25 cellular contexts compared by ENCODE assay signal in genomic region chr19:5921777-5922176, GRCh38. TPM values are rescaled to one million over a fixed set of nuclear protein-coding genes. Genes with fewer than 3 reads are reported as not detected.
"Had no signal": no experiment of that assay in that cellular context is flagged by ENCODE, and none has a peak within 500 bp of the region (broad histone marks: within the 10 kb centered on the region; RNA-seq: fewer than 3 reads in every experiment).

No MANE protein-coding gene starts in this region.

- H3K27ac ChIP-seq: coronary artery, esophagus squamous epithelium, gastrocnemius medialis, SJSA1, thoracic aorta, upper lobe of left lung had no signal

- H3K27me3 ChIP-seq: esophagus squamous epithelium, gastrocnemius medialis, SJSA1, upper lobe of left lung had no signal

- H3K27me3 Mint-ChIP-seq: activated CD4-positive, alpha-beta memory T cell treated with anti-CD3 and anti-CD28 coated beads, Interleukin-2, amount 10 ng/mL, durations not matched to agents 7 days and 5 days; activated T-helper 17 cell treated with anti-CD3 and anti-CD28 coated beads, Interleukin-2, amount 50 U/mL, for 72 hours had no signal

- H3K9me3 ChIP-seq: esophagus squamous epithelium, gastrocnemius medialis, SJSA1, thoracic aorta, upper lobe of left lung had no signal

- H3K9me3 Mint-ChIP-seq: activated CD4-positive, alpha-beta memory T cell treated with anti-CD3 and anti-CD28 coated beads, Interleukin-2, amount 10 ng/mL, durations not matched to agents 7 days and 5 days; activated naive CD4-positive, alpha-beta T cell treated with anti-CD3 and anti-CD28 coated beads, Interleukin-2, amount 50 U/mL, for 72 hours; activated T-helper 17 cell treated with anti-CD3 and anti-CD28 coated beads, Interleukin-2, amount 50 U/mL, for 72 hours; endodermal cell; WTC11 had no signal

- ATAC-seq: activated naive CD4-positive, alpha-beta T cell treated with anti-CD3 and anti-CD28 coated beads, Interleukin-2, amount 50 U/mL, for 72 hours; activated T-helper 17 cell treated with anti-CD3 and anti-CD28 coated beads, Interleukin-2, amount 50 U/mL, for 72 hours; gastrocnemius medialis; left ventricle myocardium superior; WTC11 had no signal

- H3K4me1 ChIP-seq: SJSA1 had no signal

- H3K4me1 Mint-ChIP-seq: activated CD4-positive, alpha-beta memory T cell treated with anti-CD3 and anti-CD28 coated beads, Interleukin-2, amount 10 ng/mL, durations not matched to agents 7 days and 5 days; activated T-helper 17 cell treated with anti-CD3 and anti-CD28 coated beads, Interleukin-2, amount 50 U/mL, for 72 hours; endodermal cell; WTC11 had no signal

- H3K4me3 ChIP-seq: coronary artery, esophagus squamous epithelium, gastrocnemius medialis, SJSA1, thoracic aorta, upper lobe of left lung had no signal

- H3K27ac Mint-ChIP-seq: activated CD4-positive, alpha-beta memory T cell treated with anti-CD3 and anti-CD28 coated beads, Interleukin-2, amount 10 ng/mL, durations not matched to agents 7 days and 5 days; activated T-helper 17 cell treated with anti-CD3 and anti-CD28 coated beads, Interleukin-2, amount 50 U/mL, for 72 hours; endodermal cell; WTC11 had no signal

- H3K4me3 Mint-ChIP-seq: activated CD4-positive, alpha-beta memory T cell treated with anti-CD3 and anti-CD28 coated beads, Interleukin-2, amount 10 ng/mL, durations not matched to agents 7 days and 5 days; activated T-helper 17 cell treated with anti-CD3 and anti-CD28 coated beads, Interleukin-2, amount 50 U/mL, for 72 hours; endodermal cell; WTC11 had no signal

- H3K36me3 Mint-ChIP-seq: activated naive CD4-positive, alpha-beta T cell treated with anti-CD3 and anti-CD28 coated beads, Interleukin-2, amount 50 U/mL, for 72 hours had no signal

- DNase-seq: activated CD4-positive, alpha-beta memory T cell treated with anti-CD3 and anti-CD28 coated beads, Interleukin-2, amount 10 ng/mL, durations not matched to agents 7 days and 5 days; activated CD4-positive, alpha-beta T cell treated with anti-CD3 and anti-CD28 coated beads for 48 hours; activated T-cell treated with anti-CD3 and anti-CD28 coated beads, Interleukin-2, amount 50 U/mL, for 1 hour; amniotic stem cell; endodermal cell; esophagus squamous epithelium; gastrocnemius medialis; head of caudate nucleus; hypothalamus; left ventricle myocardium superior; retina; stimulated activated CD4-positive, alpha-beta T cell treated with anti-CD3 and anti-CD28 coated beads, Interleukin-4, amount 100 ng/mL, for 24 hours; stimulated activated naive CD4-positive, alpha-beta T cell treated with Interleukin-2 at 50 U/mL for 16 hours; T-helper 1 cell; T-helper 9 cell; upper lobe of left lung had no signal

RNA-seq across cellular contexts. Expression of gene FUT5, which starts 51.4 kb away (rescaled TPM):
- total RNA-seq: esophagus squamous epithelium, gastrocnemius medialis, left ventricle myocardium superior, omental fat pad, posterior vena cava, SJSA1, thoracic aorta, upper lobe of left lung had no signal
- polyA plus RNA-seq: neural cell had no signal
